In the genomic region with DNA sequence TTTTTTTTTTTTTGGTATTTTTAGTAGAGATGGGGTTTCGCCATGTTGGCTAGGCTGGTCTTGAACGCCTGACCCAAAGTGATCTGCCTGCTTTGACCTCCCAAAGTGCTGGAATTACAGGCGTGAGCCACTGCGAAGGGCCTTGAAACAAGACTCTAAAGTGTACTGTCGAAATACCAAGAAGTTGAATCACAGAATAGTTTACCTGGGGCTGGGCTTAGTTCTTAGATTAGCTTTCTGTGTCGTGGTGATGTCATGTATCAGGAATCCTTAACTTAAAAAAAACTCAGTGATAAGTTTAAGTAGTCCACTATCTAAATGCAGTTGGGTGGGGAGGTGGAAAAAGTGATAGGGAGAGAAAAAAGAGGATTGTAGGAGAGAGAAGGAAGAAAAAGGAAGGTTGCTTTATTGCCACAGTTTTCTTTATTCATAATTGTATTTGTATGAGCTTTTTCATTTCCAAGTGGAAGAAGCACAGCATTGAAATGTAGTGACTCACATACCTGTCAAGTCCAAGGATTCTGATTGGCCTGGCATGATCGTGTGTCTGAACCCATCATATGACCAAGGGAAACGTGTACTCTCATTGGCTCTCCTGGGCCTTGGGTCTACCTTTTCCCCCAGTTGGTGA, we compare ENCODE assay signal across 1 cellular context.
TF ChIP-seq lines count a peak whose summit lies in the region.

No MANE protein-coding gene starts in this region.

TF ChIP-seq in HEK293, 187 proteins besides CTCF, POLR2A, EP300 and RAD21 (continued from another document):
- TF ChIP-seq, protein P1, sequence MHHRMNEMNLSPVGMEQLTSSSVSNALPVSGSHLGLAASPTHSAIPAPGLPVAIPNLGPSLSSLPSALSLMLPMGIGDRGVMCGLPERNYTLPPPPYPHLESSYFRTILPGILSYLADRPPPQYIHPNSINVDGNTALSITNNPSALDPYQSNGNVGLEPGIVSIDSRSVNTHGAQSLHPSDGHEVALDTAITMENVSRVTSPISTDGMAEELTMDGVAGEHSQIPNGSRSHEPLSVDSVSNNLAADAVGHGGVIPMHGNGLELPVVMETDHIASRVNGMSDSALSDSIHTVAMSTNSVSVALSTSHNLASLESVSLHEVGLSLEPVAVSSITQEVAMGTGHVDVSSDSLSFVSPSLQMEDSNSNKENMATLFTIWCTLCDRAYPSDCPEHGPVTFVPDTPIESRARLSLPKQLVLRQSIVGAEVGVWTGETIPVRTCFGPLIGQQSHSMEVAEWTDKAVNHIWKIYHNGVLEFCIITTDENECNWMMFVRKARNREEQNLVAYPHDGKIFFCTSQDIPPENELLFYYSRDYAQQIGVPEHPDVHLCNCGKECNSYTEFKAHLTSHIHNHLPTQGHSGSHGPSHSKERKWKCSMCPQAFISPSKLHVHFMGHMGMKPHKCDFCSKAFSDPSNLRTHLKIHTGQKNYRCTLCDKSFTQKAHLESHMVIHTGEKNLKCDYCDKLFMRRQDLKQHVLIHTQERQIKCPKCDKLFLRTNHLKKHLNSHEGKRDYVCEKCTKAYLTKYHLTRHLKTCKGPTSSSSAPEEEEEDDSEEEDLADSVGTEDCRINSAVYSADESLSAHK (tag by site-specific recombination; IDR thresholded peaks at IDR 0.05), result no peak
- TF ChIP-seq, protein P2, sequence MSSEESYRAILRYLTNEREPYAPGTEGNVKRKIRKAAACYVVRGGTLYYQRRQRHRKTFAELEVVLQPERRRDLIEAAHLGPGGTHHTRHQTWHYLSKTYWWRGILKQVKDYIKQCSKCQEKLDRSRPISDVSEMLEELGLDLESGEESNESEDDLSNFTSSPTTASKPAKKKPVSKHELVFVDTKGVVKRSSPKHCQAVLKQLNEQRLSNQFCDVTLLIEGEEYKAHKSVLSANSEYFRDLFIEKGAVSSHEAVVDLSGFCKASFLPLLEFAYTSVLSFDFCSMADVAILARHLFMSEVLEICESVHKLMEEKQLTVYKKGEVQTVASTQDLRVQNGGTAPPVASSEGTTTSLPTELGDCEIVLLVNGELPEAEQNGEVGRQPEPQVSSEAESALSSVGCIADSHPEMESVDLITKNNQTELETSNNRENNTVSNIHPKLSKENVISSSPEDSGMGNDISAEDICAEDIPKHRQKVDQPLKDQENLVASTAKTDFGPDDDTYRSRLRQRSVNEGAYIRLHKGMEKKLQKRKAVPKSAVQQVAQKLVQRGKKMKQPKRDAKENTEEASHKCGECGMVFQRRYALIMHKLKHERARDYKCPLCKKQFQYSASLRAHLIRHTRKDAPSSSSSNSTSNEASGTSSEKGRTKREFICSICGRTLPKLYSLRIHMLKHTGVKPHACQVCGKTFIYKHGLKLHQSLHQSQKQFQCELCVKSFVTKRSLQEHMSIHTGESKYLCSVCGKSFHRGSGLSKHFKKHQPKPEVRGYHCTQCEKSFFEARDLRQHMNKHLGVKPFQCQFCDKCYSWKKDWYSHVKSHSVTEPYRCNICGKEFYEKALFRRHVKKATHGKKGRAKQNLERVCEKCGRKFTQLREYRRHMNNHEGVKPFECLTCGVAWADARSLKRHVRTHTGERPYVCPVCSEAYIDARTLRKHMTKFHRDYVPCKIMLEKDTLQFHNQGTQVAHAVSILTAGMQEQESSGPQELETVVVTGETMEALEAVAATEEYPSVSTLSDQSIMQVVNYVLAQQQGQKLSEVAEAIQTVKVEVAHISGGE (tag by site-specific recombination; conservative IDR thresholded peaks at IDR 0.05; ENCODE audit: low read depth), result no peak
- no peak for TF ChIP-seq ZNF140 (tag by site-specific recombination; IDR thresholded peaks at IDR 0.05)
- no peak for TF ChIP-seq ZNF626 (tag by site-specific recombination; IDR thresholded peaks at IDR 0.05)
- no peak for TF ChIP-seq YY2 (tag by site-specific recombination; IDR thresholded peaks at IDR 0.05)
- TF ChIP-seq ZSCAN16 (tag by site-specific recombination; IDR thresholded peaks at IDR 0.05), result no peak
- TF ChIP-seq, protein P3, sequence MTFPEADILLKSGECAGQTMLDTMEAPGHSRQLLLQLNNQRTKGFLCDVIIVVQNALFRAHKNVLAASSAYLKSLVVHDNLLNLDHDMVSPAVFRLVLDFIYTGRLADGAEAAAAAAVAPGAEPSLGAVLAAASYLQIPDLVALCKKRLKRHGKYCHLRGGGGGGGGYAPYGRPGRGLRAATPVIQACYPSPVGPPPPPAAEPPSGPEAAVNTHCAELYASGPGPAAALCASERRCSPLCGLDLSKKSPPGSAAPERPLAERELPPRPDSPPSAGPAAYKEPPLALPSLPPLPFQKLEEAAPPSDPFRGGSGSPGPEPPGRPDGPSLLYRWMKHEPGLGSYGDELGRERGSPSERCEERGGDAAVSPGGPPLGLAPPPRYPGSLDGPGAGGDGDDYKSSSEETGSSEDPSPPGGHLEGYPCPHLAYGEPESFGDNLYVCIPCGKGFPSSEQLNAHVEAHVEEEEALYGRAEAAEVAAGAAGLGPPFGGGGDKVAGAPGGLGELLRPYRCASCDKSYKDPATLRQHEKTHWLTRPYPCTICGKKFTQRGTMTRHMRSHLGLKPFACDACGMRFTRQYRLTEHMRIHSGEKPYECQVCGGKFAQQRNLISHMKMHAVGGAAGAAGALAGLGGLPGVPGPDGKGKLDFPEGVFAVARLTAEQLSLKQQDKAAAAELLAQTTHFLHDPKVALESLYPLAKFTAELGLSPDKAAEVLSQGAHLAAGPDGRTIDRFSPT (tag by site-specific recombination; IDR thresholded peaks at IDR 0.05), result no peak
- TF ChIP-seq ZNF529 (tag by site-specific recombination; IDR thresholded peaks at IDR 0.05; ENCODE audit: insufficient replicate concordance), result no peak
- TF ChIP-seq, protein P4, sequence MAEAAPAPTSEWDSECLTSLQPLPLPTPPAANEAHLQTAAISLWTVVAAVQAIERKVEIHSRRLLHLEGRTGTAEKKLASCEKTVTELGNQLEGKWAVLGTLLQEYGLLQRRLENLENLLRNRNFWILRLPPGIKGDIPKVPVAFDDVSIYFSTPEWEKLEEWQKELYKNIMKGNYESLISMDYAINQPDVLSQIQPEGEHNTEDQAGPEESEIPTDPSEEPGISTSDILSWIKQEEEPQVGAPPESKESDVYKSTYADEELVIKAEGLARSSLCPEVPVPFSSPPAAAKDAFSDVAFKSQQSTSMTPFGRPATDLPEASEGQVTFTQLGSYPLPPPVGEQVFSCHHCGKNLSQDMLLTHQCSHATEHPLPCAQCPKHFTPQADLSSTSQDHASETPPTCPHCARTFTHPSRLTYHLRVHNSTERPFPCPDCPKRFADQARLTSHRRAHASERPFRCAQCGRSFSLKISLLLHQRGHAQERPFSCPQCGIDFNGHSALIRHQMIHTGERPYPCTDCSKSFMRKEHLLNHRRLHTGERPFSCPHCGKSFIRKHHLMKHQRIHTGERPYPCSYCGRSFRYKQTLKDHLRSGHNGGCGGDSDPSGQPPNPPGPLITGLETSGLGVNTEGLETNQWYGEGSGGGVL (tag by site-specific recombination; IDR thresholded peaks at IDR 0.05), result no peak
- TF ChIP-seq ZNF792 (tag by site-specific recombination; IDR thresholded peaks at IDR 0.05), result no peak
- TF ChIP-seq ZNF776 (tag by site-specific recombination; IDR thresholded peaks at IDR 0.05; ENCODE audit: borderline replicate concordance), result no peak
- no peak for TF ChIP-seq ZFP41 (tag by site-specific recombination; IDR thresholded peaks at IDR 0.05; ENCODE audit: borderline replicate concordance)
- TF ChIP-seq ZNF654 (tag by site-specific recombination; IDR thresholded peaks at IDR 0.05; ENCODE audit: low read depth), result no peak
- TF ChIP-seq, protein P5, sequence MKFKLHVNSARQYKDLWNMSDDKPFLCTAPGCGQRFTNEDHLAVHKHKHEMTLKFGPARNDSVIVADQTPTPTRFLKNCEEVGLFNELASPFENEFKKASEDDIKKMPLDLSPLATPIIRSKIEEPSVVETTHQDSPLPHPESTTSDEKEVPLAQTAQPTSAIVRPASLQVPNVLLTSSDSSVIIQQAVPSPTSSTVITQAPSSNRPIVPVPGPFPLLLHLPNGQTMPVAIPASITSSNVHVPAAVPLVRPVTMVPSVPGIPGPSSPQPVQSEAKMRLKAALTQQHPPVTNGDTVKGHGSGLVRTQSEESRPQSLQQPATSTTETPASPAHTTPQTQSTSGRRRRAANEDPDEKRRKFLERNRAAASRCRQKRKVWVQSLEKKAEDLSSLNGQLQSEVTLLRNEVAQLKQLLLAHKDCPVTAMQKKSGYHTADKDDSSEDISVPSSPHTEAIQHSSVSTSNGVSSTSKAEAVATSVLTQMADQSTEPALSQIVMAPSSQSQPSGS (tag by site-specific recombination; IDR thresholded peaks at IDR 0.05; ENCODE audit: low read depth), result peak; percentile 91
- TF ChIP-seq, protein P6, sequence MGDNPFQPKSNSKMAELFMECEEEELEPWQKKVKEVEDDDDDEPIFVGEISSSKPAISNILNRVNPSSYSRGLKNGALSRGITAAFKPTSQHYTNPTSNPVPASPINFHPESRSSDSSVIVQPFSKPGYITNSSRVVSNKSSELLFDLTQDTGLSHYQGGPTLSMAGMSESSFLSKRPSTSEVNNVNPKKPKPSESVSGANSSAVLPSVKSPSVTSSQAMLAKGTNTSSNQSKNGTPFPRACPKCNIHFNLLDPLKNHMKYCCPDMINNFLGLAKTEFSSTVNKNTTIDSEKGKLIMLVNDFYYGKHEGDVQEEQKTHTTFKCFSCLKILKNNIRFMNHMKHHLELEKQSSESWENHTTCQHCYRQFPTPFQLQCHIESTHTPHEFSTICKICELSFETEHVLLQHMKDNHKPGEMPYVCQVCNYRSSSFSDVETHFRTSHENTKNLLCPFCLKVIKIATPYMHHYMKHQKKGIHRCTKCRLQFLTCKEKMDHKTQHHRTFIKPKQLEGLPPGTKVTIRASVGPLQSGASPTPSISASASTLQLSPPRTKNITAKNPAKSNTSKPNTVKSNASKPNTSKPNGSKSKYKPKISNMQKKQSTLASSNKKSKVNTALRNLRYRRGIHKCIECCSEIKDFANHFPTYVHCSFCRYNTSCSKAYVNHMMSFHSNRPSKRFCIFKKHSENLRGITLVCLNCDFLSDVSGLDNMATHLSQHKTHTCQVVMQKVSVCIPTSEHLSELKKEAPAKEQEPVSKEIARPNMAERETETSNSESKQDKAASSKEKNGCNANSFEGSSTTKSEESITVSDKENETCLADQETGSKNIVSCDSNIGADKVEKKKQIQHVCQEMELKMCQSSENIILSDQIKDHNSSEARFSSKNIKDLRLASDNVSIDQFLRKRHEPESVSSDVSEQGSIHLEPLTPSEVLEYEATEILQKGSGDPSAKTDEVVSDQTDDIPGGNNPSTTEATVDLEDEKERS (tag by site-specific recombination; IDR thresholded peaks at IDR 0.05), result no peak
- TF ChIP-seq GFI1B (tag by site-specific recombination; IDR thresholded peaks at IDR 0.05), result no peak
- no peak for TF ChIP-seq ZNF521 (tag by site-specific recombination; IDR thresholded peaks at IDR 0.05)
- TF ChIP-seq, protein P7, sequence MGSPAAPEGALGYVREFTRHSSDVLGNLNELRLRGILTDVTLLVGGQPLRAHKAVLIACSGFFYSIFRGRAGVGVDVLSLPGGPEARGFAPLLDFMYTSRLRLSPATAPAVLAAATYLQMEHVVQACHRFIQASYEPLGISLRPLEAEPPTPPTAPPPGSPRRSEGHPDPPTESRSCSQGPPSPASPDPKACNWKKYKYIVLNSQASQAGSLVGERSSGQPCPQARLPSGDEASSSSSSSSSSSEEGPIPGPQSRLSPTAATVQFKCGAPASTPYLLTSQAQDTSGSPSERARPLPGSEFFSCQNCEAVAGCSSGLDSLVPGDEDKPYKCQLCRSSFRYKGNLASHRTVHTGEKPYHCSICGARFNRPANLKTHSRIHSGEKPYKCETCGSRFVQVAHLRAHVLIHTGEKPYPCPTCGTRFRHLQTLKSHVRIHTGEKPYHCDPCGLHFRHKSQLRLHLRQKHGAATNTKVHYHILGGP (tag by site-specific recombination; IDR thresholded peaks at IDR 0.05), result no peak
- TF ChIP-seq, protein P8, sequence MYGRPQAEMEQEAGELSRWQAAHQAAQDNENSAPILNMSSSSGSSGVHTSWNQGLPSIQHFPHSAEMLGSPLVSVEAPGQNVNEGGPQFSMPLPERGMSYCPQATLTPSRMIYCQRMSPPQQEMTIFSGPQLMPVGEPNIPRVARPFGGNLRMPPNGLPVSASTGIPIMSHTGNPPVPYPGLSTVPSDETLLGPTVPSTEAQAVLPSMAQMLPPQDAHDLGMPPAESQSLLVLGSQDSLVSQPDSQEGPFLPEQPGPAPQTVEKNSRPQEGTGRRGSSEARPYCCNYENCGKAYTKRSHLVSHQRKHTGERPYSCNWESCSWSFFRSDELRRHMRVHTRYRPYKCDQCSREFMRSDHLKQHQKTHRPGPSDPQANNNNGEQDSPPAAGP (tag by site-specific recombination; IDR thresholded peaks at IDR 0.05), result no peak
- no peak for TF ChIP-seq ZNF48 (tag by site-specific recombination; IDR thresholded peaks at IDR 0.05)
- no peak for TF ChIP-seq ZNF76 (tag by site-specific recombination; IDR thresholded peaks at IDR 0.05; ENCODE audit: borderline replicate concordance, low read depth)
- no peak for TF ChIP-seq ZNF175 (tag by site-specific recombination; IDR thresholded peaks at IDR 0.05)
- TF ChIP-seq REPIN1 (tag by site-specific recombination; IDR thresholded peaks at IDR 0.05; ENCODE audit: low read depth), result no peak
TF ChIP-seq in HEK293: peak in this region for 28.
